In the genomic region with DNA sequence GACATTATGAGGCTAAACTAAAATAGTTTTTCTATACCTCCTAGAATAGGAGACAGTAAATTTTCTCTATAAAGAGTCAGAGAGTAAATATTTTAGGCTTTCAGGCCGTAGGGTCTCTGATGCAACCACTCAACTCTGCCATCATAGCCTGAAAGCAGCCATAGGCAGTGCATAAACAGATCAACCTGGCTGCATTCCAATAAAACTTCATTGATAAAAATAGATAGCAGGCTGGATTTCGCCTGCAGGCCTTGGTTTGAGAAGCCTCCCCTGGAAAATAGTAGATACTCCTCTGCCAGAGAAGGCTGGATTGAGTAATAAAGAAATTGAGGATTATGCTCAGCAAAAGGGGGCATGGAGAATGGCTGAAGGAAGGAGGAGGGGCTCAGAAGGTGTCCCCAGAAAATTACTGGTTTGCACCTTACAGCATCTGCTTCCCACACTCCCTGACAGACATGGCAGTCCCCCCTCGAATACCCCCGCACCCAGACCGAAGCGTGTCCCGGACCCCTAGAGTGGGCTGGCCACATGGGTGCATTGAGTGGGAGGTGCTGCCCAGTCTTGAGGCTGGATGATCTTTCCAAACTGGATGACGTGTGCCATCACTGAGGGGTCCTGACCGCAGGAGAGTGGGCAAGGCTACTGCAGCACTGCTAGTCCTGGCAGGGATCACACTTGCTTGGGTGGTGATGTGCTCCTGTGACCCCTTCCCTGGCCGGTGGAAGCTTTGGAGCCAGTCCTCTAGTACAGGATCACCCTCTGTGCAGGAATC, we compare ENCODE assay signal across 17 cellular contexts.
DNase-seq lines count a peak whose midpoint lies in the region; ATAC-seq and TF ChIP-seq lines count a peak whose summit lies in the region.
"Had no signal": no experiment of that assay in that cellular context is flagged by ENCODE, and none has a peak within 500 bp of the region (broad histone marks: within the 10 kb centered on the region; RNA-seq: fewer than 3 reads in every experiment).

No MANE protein-coding gene starts in this region.

- peaks cover 34% of the 10 kb centered on the region for H3K4me1 Mint-ChIP-seq in nephron

- no peak overlapping the region for H3K27ac ChIP-seq in heart right ventricle
- H3K27ac ChIP-seq: C4-2B, SJSA1 had no signal

- H3K4me3 ChIP-seq in heart right ventricle: no peak overlapping the region
- H3K4me3 ChIP-seq: SJSA1 had no signal

- H3K27me3 Mint-ChIP-seq in nephron (ENCODE audit: low read depth): peaks cover 33% of the 10 kb centered on the region

- H3K27ac Mint-ChIP-seq in nephron: peak overlapping the region in 2 of 3 experiments; percentile 5 to 57

- no peak overlapping the region for H3K4me3 Mint-ChIP-seq in nephron

- peaks cover 0 to 9% (median 0%) of the 10 kb centered on the region in 9 donors for H3K4me1 ChIP-seq in heart right ventricle
- H3K4me1 ChIP-seq: SJSA1 had no signal

- H3K9me3 ChIP-seq in heart right ventricle: no peaks in the 10 kb centered on the region
- H3K9me3 ChIP-seq: SJSA1 had no signal

- intact Hi-C loops in left cardiac atrium (cut with DNase I): no loop called here
- intact Hi-C loops in heart right ventricle (cut with DNase I): no loop called here

- H3K9me3 Mint-ChIP-seq in nephron: no peaks in the 10 kb centered on the region

- peaks cover 0 to 3% (median 0%) of the 10 kb centered on the region in 7 donors for H3K27me3 ChIP-seq in heart right ventricle

- TF ChIP-seq CTCF in heart right ventricle (IDR thresholded peaks at IDR 0.05) (no peak), nephron (IDR thresholded peaks at IDR 0.05; ENCODE audit: unreplicated experiment in 3 of 3) (no peak)

- DNase-seq in NCI-H82 (lab: John Stamatoyannopoulos, UW): peak; percentile 11
- no peak for DNase-seq in NCI-H82 treated with DMSO at 0.1 percent for 48 hours (lab: John Stamatoyannopoulos, UW; ENCODE audit: unreplicated experiment)
- DNase-seq in left cardiac atrium: peak; percentile 10
- DNase-seq in heart right ventricle: no peak
- no peak for DNase-seq in activated naive CD4-positive, alpha-beta T cell (lab: John Stamatoyannopoulos, UW)
- DNase-seq: EL, Karpas-422, MM.1S, NCI-H1105, NCI-H1694 treated with DMSO at 0.1 percent for 48 hours, NCI-H2171 treated with DMSO at 0.1 percent for 48 hours, NCI-H510A treated with DMSO at 0.1 percent for 48 hours had no signal

- no peaks in the 10 kb centered on the region for H3K36me3 Mint-ChIP-seq in nephron (ENCODE audit: low read depth)

- H3K36me3 ChIP-seq in heart right ventricle: no peaks in the 10 kb centered on the region
- H3K36me3 ChIP-seq: SJSA1 had no signal

- 87 to 88% methylated on average over 10 of the region's 10 CpGs for WGBS in heart right ventricle, 2 donors

- ATAC-seq in left cardiac atrium (no peak), heart right ventricle (no peak), HG02759 (IDR thresholded peaks at IDR 0.05; ENCODE audit: unreplicated experiment) (no peak), GM18498 (IDR thresholded peaks at IDR 0.05; ENCODE audit: unreplicated experiment) (no peak)

Comparison
In these comparisons a context has a peak if more than half of its experiments do, and no peak if none do; other contexts are left out.
1. DNase-seq: peak in NCI-H82 (single experiment) and left cardiac atrium (single experiment); none in NCI-H82 treated with DMSO at 0.1 percent for 48 hours (single experiment), heart right ventricle (0 of 2) and activated naive CD4-positive, alpha-beta T cell (0 of 4).